In genomic region chr6:25794784-25795183, GRCh38 we compare ENCODE assay signal across 1 cellular context.
TF ChIP-seq lines count a peak whose summit lies in the region.

No MANE protein-coding gene starts in this region.

TF ChIP-seq in HepG2, 621 proteins besides CTCF, POLR2A, EP300 and RAD21:
- no peak for TF ChIP-seq ZNF687 (CRISPR knock-in tag; IDR thresholded peaks at IDR 0.05)
- TF ChIP-seq NKX3-1 (CRISPR knock-in tag; IDR thresholded peaks at IDR 0.05): no peak
- TF ChIP-seq MAFK (conservative IDR thresholded peaks at IDR 0.05 in 1 of 2, IDR thresholded peaks at IDR 0.05 in 1 of 2; ENCODE audit: low read length in 2 of 2): peak; percentile 79 to 86
- TF ChIP-seq MAFF (IDR thresholded peaks at IDR 0.05; ENCODE audit: low read depth, low read length): peak; percentile 75
- TF ChIP-seq CHCHD3 (CRISPR knock-in tag; IDR thresholded peaks at IDR 0.05): no peak
